ENCODE assay signal across 10 cellular contexts in the genomic region with DNA sequence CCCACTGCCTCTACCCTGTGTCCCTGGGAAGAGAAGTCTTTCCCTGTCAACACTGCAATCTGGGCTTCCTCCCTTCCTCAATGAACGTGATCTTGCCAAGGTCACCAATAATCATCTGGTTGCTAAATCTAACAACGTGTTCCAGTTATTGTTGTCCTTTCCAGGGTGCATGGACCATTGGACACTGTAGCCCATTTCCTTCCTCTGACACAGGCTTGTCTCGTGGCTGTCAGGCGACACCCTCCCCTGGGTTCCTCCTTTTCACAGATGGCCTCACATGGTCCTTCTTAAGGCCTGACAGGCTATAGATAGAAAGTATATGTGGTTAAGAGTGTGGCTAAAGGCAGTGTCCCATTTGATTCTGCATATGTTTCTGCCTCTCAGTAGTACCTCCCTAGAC.
DNase-seq lines count a peak whose midpoint lies in the region; ATAC-seq and TF ChIP-seq lines count a peak whose summit lies in the region.
"Had no signal": no experiment of that assay in that cellular context is flagged by ENCODE, and none has a peak within 500 bp of the region (broad histone marks: within the 10 kb centered on the region; RNA-seq: fewer than 3 reads in every experiment).

No MANE protein-coding gene starts in this region.

- TF ChIP-seq CTCF in GM10248 (IDR thresholded peaks at IDR 0.05; ENCODE audit: control extremely low read depth, extremely low read depth, low read depth, missing control alignments) (no peak), RWPE1 (conservative IDR thresholded peaks at IDR 0.05; ENCODE audit: low read depth) (no peak), type B pancreatic cell (conservative IDR thresholded peaks at IDR 0.05) (no peak)

- DNase-seq in GM10248 (ENCODE audit: extremely low spot score) (peak; percentile 39), SK-MEL-5 (ENCODE audit: low read depth, low spot score) (peak; percentile 35), lung microvascular endothelial cell (ENCODE audit: low read depth in 2 of 2) (peak; percentile 18 to 87), RWPE1 (ENCODE audit: low spot score) (no peak), type B pancreatic cell (ENCODE audit: extremely low spot score, unreplicated experiment) (no peak)
- no peak for DNase-seq in activated T-cell treated with anti-CD3 and anti-CD28 coated beads, Interleukin-2, amount 50 U/mL, for 4 hours
- DNase-seq: SHP77 treated with DMSO at 0.1 percent for 48 hours had no signal

- no peaks in the 10 kb centered on the region for H3K36me3 Mint-ChIP-seq in activated T-cell treated with anti-CD3 and anti-CD28 coated beads, Interleukin-2, amount 50 U/mL, for 4 hours (ENCODE audit: insufficient read depth)
- H3K36me3 Mint-ChIP-seq in type B pancreatic cell = no peaks in the 10 kb centered on the region

- in situ Hi-C loops in SK-MEL-5 (cut with HindIII; ENCODE audit: low pct_unique_long_range_greater_than_20kb, low sequenced_read_pairs) = no loop called here

- H3K4me1 Mint-ChIP-seq in activated T-cell treated with anti-CD3 and anti-CD28 coated beads, Interleukin-2, amount 50 U/mL, for 4 hours (ENCODE audit: low read depth) = peaks cover 2% of the 10 kb centered on the region
- H3K4me1 Mint-ChIP-seq in type B pancreatic cell (ENCODE audit: unreplicated experiment) = no peaks in the 10 kb centered on the region

- ATAC-seq in HG02610 (IDR thresholded peaks at IDR 0.05; ENCODE audit: unreplicated experiment) (peak; percentile 51), HG02642 (IDR thresholded peaks at IDR 0.05; ENCODE audit: poor library complexity, unreplicated experiment) (no peak)
- no peak for ATAC-seq in activated T-cell treated with anti-CD3 and anti-CD28 coated beads, Interleukin-2, amount 50 U/mL, for 4 hours

- no peak overlapping the region for H3K4me3 Mint-ChIP-seq in activated T-cell treated with anti-CD3 and anti-CD28 coated beads, Interleukin-2, amount 50 U/mL, for 4 hours
- H3K4me3 Mint-ChIP-seq in type B pancreatic cell = no peak overlapping the region

- H3K27me3 Mint-ChIP-seq in activated T-cell treated with anti-CD3 and anti-CD28 coated beads, Interleukin-2, amount 50 U/mL, for 4 hours (ENCODE audit: low read depth) = peaks cover 54% of the 10 kb centered on the region
- peaks cover 43% of the 10 kb centered on the region for H3K27me3 Mint-ChIP-seq in type B pancreatic cell

- no peak overlapping the region for H3K27ac Mint-ChIP-seq in type B pancreatic cell

- POLR2A ChIA-PET in GM10248 (lab: Yijun Ruan, JAX) = no interaction called here
- POLR2A ChIA-PET in RWPE1 (lab: Yijun Ruan, JAX; ENCODE audit: low non-redundant PET) = no interaction called here

- H3K27ac ChIP-seq in RWPE1 = no peak overlapping the region
- H3K27ac ChIP-seq: C4-2B had no signal

- H3K9me3 Mint-ChIP-seq in activated T-cell treated with anti-CD3 and anti-CD28 coated beads, Interleukin-2, amount 50 U/mL, for 4 hours = no peaks in the 10 kb centered on the region
- H3K9me3 Mint-ChIP-seq in type B pancreatic cell = no peaks in the 10 kb centered on the region

- CTCF ChIA-PET in GM10248 (lab: Yijun Ruan, JAX) = interaction anchor here (1.0 kb wide), 2 partner anchors 14 to 126 kb away, joined by 3 to 4 read pairs; no protein-coding TSS in a partner anchor
- CTCF ChIA-PET in RWPE1 (lab: Yijun Ruan, JAX) = no interaction called here

Comparison
In these comparisons a context has a peak if more than half of its experiments do, and no peak if none do; other contexts are left out.
1. DNase-seq: peak in GM10248 (single experiment), SK-MEL-5 (single experiment) and lung microvascular endothelial cell (2 of 2); none in RWPE1 (single experiment), activated T-cell treated with anti-CD3 and anti-CD28 coated beads, Interleukin-2, amount 50 U/mL, for 4 hours (single experiment) and type B pancreatic cell (single experiment).